23 cellular contexts compared by ENCODE assay signal in genomic region chr14:72583316-72584272, GRCh38.
DNase-seq lines count a peak whose midpoint lies in the region; ATAC-seq, FAIRE-seq and TF ChIP-seq lines count a peak whose summit lies in the region.
"Had no signal": no experiment of that assay in that cellular context is flagged by ENCODE, and none has a peak within 500 bp of the region (broad histone marks: within the 10 kb centered on the region; RNA-seq: fewer than 3 reads in every experiment).

No MANE protein-coding gene starts in this region.

- H4K20me1 ChIP-seq in HepG2 (ENCODE audit: insufficient read depth, low read length), result no peaks in the 10 kb centered on the region

- peaks cover 0 to 2% of the 10 kb centered on the region in 2 donors for H3K36me3 Mint-ChIP-seq in activated T-cell treated with anti-CD3 and anti-CD28 coated beads, Interleukin-2, amount 50 U/mL, for 72 hours (ENCODE audit: insufficient read depth in 2 of 2)
- no peaks in the 10 kb centered on the region for H3K36me3 Mint-ChIP-seq in activated T-cell treated with anti-CD3 and anti-CD28 coated beads, Interleukin-2, amount 50 U/mL, for 24 hours (ENCODE audit: low read depth)
- H3K36me3 Mint-ChIP-seq: CD4-positive, CD25-positive, alpha-beta regulatory T cell had no signal

- no peak overlapping the region for H3K27ac ChIP-seq in HepG2 (ENCODE audit: extremely low read length, insufficient read depth, low read length)

- H3K4me3 ChIP-seq in HepG2 (replicated peaks in 1 of 3; ENCODE audit: insufficient read depth in 1 of 3, low read depth in 2 of 3, low read length in 3 of 3), result no peak overlapping the region
- H3K4me3 ChIP-seq: GM12878 had no signal

- H3K27me3 Mint-ChIP-seq in activated T-cell treated with anti-CD3 and anti-CD28 coated beads, Interleukin-2, amount 50 U/mL, for 72 hours (ENCODE audit: low read depth), result peaks cover 8% of the 10 kb centered on the region
- H3K27me3 Mint-ChIP-seq in activated T-cell treated with anti-CD3 and anti-CD28 coated beads, Interleukin-2, amount 50 U/mL, for 24 hours, result peaks cover 3% of the 10 kb centered on the region

- in situ Hi-C loops in HepG2 (cut with HindIII; ENCODE audit: extremely low pct_ligation_motif_present, low pct_unique_long_range_greater_than_20kb), result no loop called here

- no peak for TF ChIP-seq POLR2A in HepG2 (IDR thresholded peaks at IDR 0.05; ENCODE audit: insufficient read depth in 1 of 2, low read depth in 2 of 2, low read length in 2 of 2)

- BruUV-seq in HepG2 (replicated peaks; lab: Mats Ljungman, UMichigan), result no TSS peak

- H3K4me3 Mint-ChIP-seq in activated T-cell treated with anti-CD3 and anti-CD28 coated beads, Interleukin-2, amount 50 U/mL, for 72 hours, result no peak overlapping the region
- no peak overlapping the region for H3K4me3 Mint-ChIP-seq in activated T-cell treated with anti-CD3 and anti-CD28 coated beads, Interleukin-2, amount 50 U/mL, for 24 hours

- H3K9me3 ChIP-seq in HepG2 (ENCODE audit: low read length), result no peaks in the 10 kb centered on the region
- H3K9me3 ChIP-seq: BE2C had no signal

- no peak overlapping the region for H2AFZ ChIP-seq in HepG2 (ENCODE audit: low read length)

- no peak for TF ChIP-seq EP300 in HepG2 (IDR thresholded peaks at IDR 0.05; ENCODE audit: low read depth in 2 of 2, low read length in 2 of 2)
- no peak for TF ChIP-seq EP300 in HepG2 (CRISPR knock-in tag; IDR thresholded peaks at IDR 0.05; ENCODE audit: borderline replicate concordance)

- H3K4me1 Mint-ChIP-seq in activated T-cell treated with anti-CD3 and anti-CD28 coated beads, Interleukin-2, amount 50 U/mL, for 72 hours (ENCODE audit: low read depth), result no peaks in the 10 kb centered on the region
- peaks cover 4% of the 10 kb centered on the region for H3K4me1 Mint-ChIP-seq in activated T-cell treated with anti-CD3 and anti-CD28 coated beads, Interleukin-2, amount 50 U/mL, for 24 hours (ENCODE audit: low read depth)
- H3K4me1 Mint-ChIP-seq: CD4-positive, CD25-positive, alpha-beta regulatory T cell had no signal

- TF ChIP-seq RAD21 in HepG2 (CRISPR knock-in tag; IDR thresholded peaks at IDR 0.05), result no peak

- peaks cover 5 to 8% of the 10 kb centered on the region in 2 donors for H3K9me3 Mint-ChIP-seq in activated T-cell treated with anti-CD3 and anti-CD28 coated beads, Interleukin-2, amount 50 U/mL, for 72 hours
- H3K9me3 Mint-ChIP-seq in activated T-cell treated with anti-CD3 and anti-CD28 coated beads, Interleukin-2, amount 50 U/mL, for 24 hours, result no peaks in the 10 kb centered on the region

- no peak for TF ChIP-seq CTCF in HepG2 (CRISPR knock-in tag; IDR thresholded peaks at IDR 0.05)

- 45% methylated on average over 3 of the region's 5 CpGs for WGBS in HepG2 (ENCODE audit: low lambda C conversion rate)

- no peaks in the 10 kb centered on the region for H3K36me3 ChIP-seq in HepG2 (replicated peaks in 1 of 2; ENCODE audit: control insufficient read depth in 1 of 2, insufficient read depth in 2 of 2, low read length in 2 of 2)
- H3K36me3 ChIP-seq: BE2C had no signal

- no peak for FAIRE-seq in HepG2 (lab: Jason Lieb, UNC)
- peak; percentile 17 for FAIRE-seq in urothelium cell line (lab: Jason Lieb, UNC)
- FAIRE-seq: GM12878, GM18507, H1, RCC 7860 had no signal

- no peak for DNase-seq in activated T-cell treated with anti-CD3 and anti-CD28 coated beads, Interleukin-2, amount 50 U/mL, for 72 hours
- DNase-seq in activated T-cell treated with anti-CD3 and anti-CD28 coated beads, Interleukin-2, amount 50 U/mL, for 24 hours, result no peak
- DNase-seq in NCI-H2171 treated with DMSO at 0.1 percent for 48 hours (lab: John Stamatoyannopoulos, UW) (peak; percentile 78), HepG2 (ENCODE audit: low spot score) (no peak), urothelium cell line (ENCODE audit: low spot score) (no peak), OCI-M2 (lab: John Stamatoyannopoulos, UW; ENCODE audit: unreplicated experiment) (no peak)
- no peak for DNase-seq in activated CD8-positive, alpha-beta memory T cell treated with anti-CD3 and anti-CD28 coated beads, Interleukin-2, amount 50 U/mL, for 4 hours
- DNase-seq: BE2C; CD4-positive, CD25-positive, alpha-beta regulatory T cell; COR-L47; Karpas-422; MM.1S; NCI-H1092; NCI-H146; NCI-H2107; NCI-H345; NCI-H526 treated with DMSO at 0.1 percent for 48 hours had no signal

- CTCF ChIA-PET in HepG2 (lab: Yijun Ruan, JAX; ENCODE audit: low intra/inter-chr PET ratio, low total read pairs), result no interaction called here

- H3K4me2 ChIP-seq in HepG2 (ENCODE audit: low read depth, low read length), result no peak overlapping the region

- H3K9ac ChIP-seq in HepG2 (ENCODE audit: insufficient read depth, low read depth, low read length), result no peak overlapping the region

- H3K4me1 ChIP-seq in HepG2 (ENCODE audit: insufficient read depth, low read length), result no peaks in the 10 kb centered on the region

- intact Hi-C loops in HepG2 (cut with micrococcal nuclease; ENCODE audit: unreplicated experiment), result no loop called here

- ATAC-seq in activated T-cell treated with anti-CD3 and anti-CD28 coated beads, Interleukin-2, amount 50 U/mL, for 72 hours (replicated peaks in 1 of 2), result no peak
- ATAC-seq in HepG2 (no peak), GM21825 (IDR thresholded peaks at IDR 0.05; ENCODE audit: unreplicated experiment) (no peak)
- ATAC-seq: GM12878, Right ventricle myocardium inferior had no signal

- H3K27ac Mint-ChIP-seq in activated T-cell treated with anti-CD3 and anti-CD28 coated beads, Interleukin-2, amount 50 U/mL, for 72 hours, result peak overlapping the region; percentile 12
- H3K27ac Mint-ChIP-seq in activated T-cell treated with anti-CD3 and anti-CD28 coated beads, Interleukin-2, amount 50 U/mL, for 24 hours, result no peak overlapping the region
- H3K27ac Mint-ChIP-seq: CD4-positive, CD25-positive, alpha-beta regulatory T cell had no signal

- H3K79me2 ChIP-seq in HepG2 (ENCODE audit: insufficient read depth, low read length), result no peaks in the 10 kb centered on the region

- POLR2A ChIA-PET in HepG2 (lab: Yijun Ruan, JAX), result no interaction called here

- H3K27me3 ChIP-seq in HepG2 (ENCODE audit: control insufficient read depth in 1 of 2, insufficient read depth in 2 of 2, low read length in 2 of 2), result peaks cover 2 to 3% of the 10 kb centered on the region in 2 experiments; a peak in 1 of 5 replicates
- H3K27me3 ChIP-seq: BE2C had no signal

TF ChIP-seq in HepG2, 621 proteins besides CTCF, POLR2A, EP300 and RAD21 (continues in another document):
- TF ChIP-seq TBL1XR1 (IDR thresholded peaks at IDR 0.05; ENCODE audit: borderline replicate concordance, low read length, partially characterized antibody), result no peak
- TF ChIP-seq ZNF800 (CRISPR knock-in tag; IDR thresholded peaks at IDR 0.05), result no peak
- no peak for TF ChIP-seq NFYC (CRISPR knock-in tag; IDR thresholded peaks at IDR 0.05)
- TF ChIP-seq HHEX (CRISPR knock-in tag; IDR thresholded peaks at IDR 0.05), result peak; percentile 70
- no peak for TF ChIP-seq ZHX2 (IDR thresholded peaks at IDR 0.05; ENCODE audit: low read depth)
- TF ChIP-seq ZHX2 (CRISPR knock-in tag; IDR thresholded peaks at IDR 0.05; ENCODE audit: borderline replicate concordance), result no peak
